11 cellular contexts compared by ENCODE assay signal in the genomic region with DNA sequence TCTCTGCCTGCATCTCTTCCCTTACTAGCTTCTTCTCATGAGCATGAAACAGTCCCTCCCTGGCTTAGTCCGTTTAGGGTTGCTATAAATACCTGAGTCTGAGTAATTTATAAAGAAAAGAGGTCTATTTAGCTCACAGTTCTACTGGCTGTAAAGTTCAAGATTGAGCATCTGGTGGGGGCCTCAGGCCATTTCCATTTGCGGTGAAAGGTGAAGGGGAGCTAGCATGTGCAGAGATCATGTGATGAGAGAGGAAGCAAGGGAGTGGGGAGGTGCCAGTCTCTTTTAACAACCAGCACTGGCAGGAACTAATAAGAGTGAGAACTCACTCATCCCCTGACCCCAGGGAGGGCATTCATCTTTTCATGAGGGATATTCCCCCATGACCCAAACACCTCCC. TPM values are rescaled to one million over a fixed set of nuclear protein-coding genes. Genes with fewer than 3 reads are reported as not detected.
DNase-seq lines count a peak whose midpoint lies in the region; ATAC-seq and TF ChIP-seq lines count a peak whose summit lies in the region.
"Had no signal": no experiment of that assay in that cellular context is flagged by ENCODE, and none has a peak within 500 bp of the region (broad histone marks: within the 10 kb centered on the region; RNA-seq: fewer than 3 reads in every experiment).

No MANE protein-coding gene starts in this region.

- no peak overlapping the region for H3K4me2 ChIP-seq in mammary epithelial cell (ENCODE audit: insufficient read depth, low read depth, low read length)

- CTCF ChIA-PET in MCF 10A (lab: Yijun Ruan, JAX), result interaction anchor here (0.5 to 1.2 kb wide), 3 partner anchors 17 to 1203 kb away, joined by 3 to 6 read pairs (median 4); no protein-coding TSS in a partner anchor
- CTCF ChIA-PET in mammary epithelial cell (lab: Charles Lee; ENCODE audit: low non-redundant PET), result no interaction called here
- CTCF ChIA-PET in HEK293 (lab: Yijun Ruan, JAX), result no interaction called here

- H3K27ac ChIP-seq in mammary epithelial cell (ENCODE audit: insufficient read depth, low read depth, low read length) (no peak overlapping the region), HEK293 (ENCODE audit: extremely low read depth, low read depth, low read length) (no peak overlapping the region), adrenal gland (no peak overlapping the region)

- POLR2A ChIA-PET in MCF 10A (lab: Yijun Ruan, JAX) (interaction anchor here (0.7 to 1.0 kb wide), 2 partner anchors 14 to 116 kb away, joined by 3 read pairs; no protein-coding TSS in a partner anchor), HEK293 (lab: Yijun Ruan, JAX) (interaction anchor here (1.0 kb wide), 1 partner anchor 26 kb away, joined by 3 read pairs; a partner anchor contains a TSS)

- no peaks in the 10 kb centered on the region for H3K79me2 ChIP-seq in mammary epithelial cell (ENCODE audit: insufficient read depth, low read length)

- no TSS peak for BruUV-seq in MCF 10A (replicated peaks; lab: Mats Ljungman, UMichigan)
- no TSS peak for BruUV-seq in mammary epithelial cell (replicated peaks; lab: Mats Ljungman, UMichigan)

- no peaks in the 10 kb centered on the region for H4K20me1 ChIP-seq in mammary epithelial cell (ENCODE audit: insufficient read depth, low read length)

- WGBS in mammary epithelial cell (ENCODE audit: low coverage, missing lambda C conversion rate), result 97% methylated on average over 2 of the region's 2 CpGs
- 71 to 80% (median 77%) methylated on average over 2 of the region's 2 CpGs for WGBS in adrenal gland, 4 donors

- intact Hi-C loops in MCF 10A (cut with micrococcal nuclease), result no loop called here
- intact Hi-C loops in mammary epithelial cell (cut with micrococcal nuclease), result no loop called here
- intact Hi-C loops in adrenal gland (cut with DNase I), result no loop called here
- intact Hi-C loops in head of caudate nucleus (cut with DNase I), result no loop called here

- dilution Hi-C loops in mammary epithelial cell (cut with HindIII; ENCODE audit: low sequenced_read_pairs), result no loop called here

- H3K9ac ChIP-seq in mammary epithelial cell (ENCODE audit: insufficient read depth, low read length), result no peak overlapping the region

- H2AFZ ChIP-seq in mammary epithelial cell (ENCODE audit: low read depth, low read length), result no peak overlapping the region

- H3K27me3 ChIP-seq in mammary epithelial cell (ENCODE audit: insufficient read depth, low read length) (no peaks in the 10 kb centered on the region), adrenal gland (no peaks in the 10 kb centered on the region)

- no peak for TF ChIP-seq CTCF in MCF 10A (IDR thresholded peaks at IDR 0.05; ENCODE audit: unreplicated experiment)
- no peak for TF ChIP-seq CTCF in mammary epithelial cell (conservative IDR thresholded peaks at IDR 0.05 in 1 of 2, IDR thresholded peaks at IDR 0.05 in 1 of 2; ENCODE audit: extremely low read depth in 1 of 2, insufficient read depth in 1 of 2, low read depth in 1 of 2, low read length in 2 of 2)
- no peak for TF ChIP-seq CTCF in HEK293 (tag by site-specific recombination; IDR thresholded peaks at IDR 0.05)
- no peak for TF ChIP-seq CTCF in adrenal gland (IDR thresholded peaks at IDR 0.05)

- H3K36me3 ChIP-seq in mammary epithelial cell (ENCODE audit: insufficient read depth, low read length) (no peaks in the 10 kb centered on the region), HEK293 (ENCODE audit: control insufficient read depth in 2 of 2, insufficient read depth in 1 of 2, low read length in 2 of 2) (peaks cover 0 to 17% of the 10 kb centered on the region in 2 experiments; a peak in 2 of 3 replicates), adrenal gland (replicated peaks in 1 of 2) (peaks cover 0 to 4% of the 10 kb centered on the region in 2 donors)

- in situ Hi-C loops in mammary epithelial cell (cut with MboI; ENCODE audit: low sequenced_read_pairs in 2 of 2), result no loop called here

- DNase-seq in MCF 10A (ENCODE audit: unreplicated experiment), result peak; percentile 2
- no peak for DNase-seq in mammary epithelial cell
- DNase-seq in stimulated activated naive CD8-positive, alpha-beta T cell treated with anti-CD3 and anti-CD28 coated beads, Interleukin-15, amount 100 ng/mL, for 72 hours, result no peak
- no peak for DNase-seq in CD1c-positive myeloid dendritic cell (ENCODE audit: extremely low spot score)
- no peak for DNase-seq in adrenal gland
- DNase-seq in head of caudate nucleus, result no peak
- DNase-seq: activated T-cell treated with anti-CD3 and anti-CD28 coated beads, Interleukin-2, amount 50 U/mL, for 1 hour; caudate nucleus; NCI-H526 treated with DMSO at 0.1 percent for 48 hours had no signal

- ATAC-seq in HG03439 (IDR thresholded peaks at IDR 0.05; ENCODE audit: unreplicated experiment), result peak; percentile 81
- no peak for ATAC-seq in stimulated activated naive CD8-positive, alpha-beta T cell treated with anti-CD3 and anti-CD28 coated beads, Interleukin-15, amount 100 ng/mL, for 72 hours

- no peaks in the 10 kb centered on the region for H3K4me1 ChIP-seq in mammary epithelial cell (ENCODE audit: insufficient read depth, low read length)
- peaks cover 2% of the 10 kb centered on the region; the same call in 1 of the 2 replicates for H3K4me1 ChIP-seq in HEK293 (ENCODE audit: control insufficient read depth, insufficient read depth, low read length)
- no peaks in the 10 kb centered on the region for H3K4me1 ChIP-seq in adrenal gland (replicated peaks in 1 of 2)

- peaks cover 7% of the 10 kb centered on the region for H3K4me1 Mint-ChIP-seq in MCF 10A (ENCODE audit: insufficient read depth, unreplicated experiment)
- H3K4me1 Mint-ChIP-seq in stimulated activated naive CD8-positive, alpha-beta T cell treated with anti-CD3 and anti-CD28 coated beads, Interleukin-15, amount 100 ng/mL, for 72 hours, result peaks cover 21% of the 10 kb centered on the region

- no peaks in the 10 kb centered on the region for H3K27me3 Mint-ChIP-seq in MCF 10A (ENCODE audit: insufficient read depth, unreplicated experiment)
- no peaks in the 10 kb centered on the region for H3K27me3 Mint-ChIP-seq in stimulated activated naive CD8-positive, alpha-beta T cell treated with anti-CD3 and anti-CD28 coated beads, Interleukin-15, amount 100 ng/mL, for 72 hours

- H3K9me3 ChIP-seq in mammary epithelial cell (replicated peaks; ENCODE audit: insufficient read depth, low read length) (no peaks in the 10 kb centered on the region), HEK293 (ENCODE audit: control insufficient read depth, insufficient read depth, low read depth, low read length) (no peaks in the 10 kb centered on the region), adrenal gland (replicated peaks in 1 of 3) (no peaks in the 10 kb centered on the region)

- peaks cover 20% of the 10 kb centered on the region for H3K36me3 Mint-ChIP-seq in MCF 10A (ENCODE audit: insufficient read depth, unreplicated experiment)

- H3K9me3 Mint-ChIP-seq in MCF 10A (ENCODE audit: unreplicated experiment), result no peaks in the 10 kb centered on the region
- H3K9me3 Mint-ChIP-seq in stimulated activated naive CD8-positive, alpha-beta T cell treated with anti-CD3 and anti-CD28 coated beads, Interleukin-15, amount 100 ng/mL, for 72 hours, result no peaks in the 10 kb centered on the region

- no peak for TF ChIP-seq POLR2A in adrenal gland (IDR thresholded peaks at IDR 0.05)

- H3K4me3 ChIP-seq in mammary epithelial cell (replicated peaks in 1 of 3; ENCODE audit: insufficient read depth in 1 of 3, low read depth in 2 of 3, low read length in 3 of 3) (no peak overlapping the region), HEK293 (ENCODE audit: low read depth, low read length) (no peak overlapping the region), adrenal gland (no peak overlapping the region)

- H3K27ac Mint-ChIP-seq in MCF 10A (ENCODE audit: low read depth, unreplicated experiment), result no peak overlapping the region
- peak overlapping the region; percentile 6 to 79 for H3K27ac Mint-ChIP-seq in stimulated activated naive CD8-positive, alpha-beta T cell treated with anti-CD3 and anti-CD28 coated beads, Interleukin-15, amount 100 ng/mL, for 72 hours

- no peak overlapping the region for H3K4me3 Mint-ChIP-seq in MCF 10A (ENCODE audit: unreplicated experiment)
- H3K4me3 Mint-ChIP-seq in stimulated activated naive CD8-positive, alpha-beta T cell treated with anti-CD3 and anti-CD28 coated beads, Interleukin-15, amount 100 ng/mL, for 72 hours, result no peak overlapping the region

TF ChIP-seq in HEK293, 187 proteins besides CTCF, POLR2A, EP300 and RAD21 (continues in another document):
- TF ChIP-seq ZBTB7A (tag by site-specific recombination; IDR thresholded peaks at IDR 0.05; ENCODE audit: low read depth), result no peak
- TF ChIP-seq ZNF473 (tag by site-specific recombination; IDR thresholded peaks at IDR 0.05), result no peak
- TF ChIP-seq, protein P1, sequence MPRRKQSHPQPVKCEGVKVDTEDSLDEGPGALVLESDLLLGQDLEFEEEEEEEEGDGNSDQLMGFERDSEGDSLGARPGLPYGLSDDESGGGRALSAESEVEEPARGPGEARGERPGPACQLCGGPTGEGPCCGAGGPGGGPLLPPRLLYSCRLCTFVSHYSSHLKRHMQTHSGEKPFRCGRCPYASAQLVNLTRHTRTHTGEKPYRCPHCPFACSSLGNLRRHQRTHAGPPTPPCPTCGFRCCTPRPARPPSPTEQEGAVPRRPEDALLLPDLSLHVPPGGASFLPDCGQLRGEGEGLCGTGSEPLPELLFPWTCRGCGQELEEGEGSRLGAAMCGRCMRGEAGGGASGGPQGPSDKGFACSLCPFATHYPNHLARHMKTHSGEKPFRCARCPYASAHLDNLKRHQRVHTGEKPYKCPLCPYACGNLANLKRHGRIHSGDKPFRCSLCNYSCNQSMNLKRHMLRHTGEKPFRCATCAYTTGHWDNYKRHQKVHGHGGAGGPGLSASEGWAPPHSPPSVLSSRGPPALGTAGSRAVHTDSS (tag by site-specific recombination; IDR thresholded peaks at IDR 0.05), result no peak

RNA-seq across cellular contexts. Expression of a gene that starts 26.8 kb away (rescaled TPM):
- total RNA-seq in MCF 10A (2022), result 75.2 and 76.0 TPM in 2 replicates
- 10 to 100 TPM; 43.3 to 52.1 TPM for total RNA-seq in mammary epithelial cell
- polyA plus RNA-seq in mammary epithelial cell, result 12.1 TPM
- polyA minus RNA-seq in mammary epithelial cell, result 63.2 TPM
- total RNA-seq in adrenal gland, result 10 to 100 TPM in 7 of 8 donors, 1 to 10 TPM in 1; 6.0 to 42.0 (median 27.6) TPM
- polyA plus RNA-seq in adrenal gland, result 10 to 100 TPM in 1 of 3 donors, 1 to 10 TPM in 2; 3.9 to 28.7 (median 4.8) TPM
